ENCODE assay signal across 28 cellular contexts in genomic region chr2:135130751-135131150, GRCh38.
"Had no signal": no experiment of that assay in that cellular context is flagged by ENCODE, and none has a peak within 500 bp of the region (broad histone marks: within the 10 kb centered on the region; RNA-seq: fewer than 3 reads in every experiment).

No MANE protein-coding gene starts in this region.

- H3K4me1 ChIP-seq: esophagus squamous epithelium, heart right ventricle, left ventricle myocardium inferior, pancreas, prostate gland, tibial nerve had no signal

- H3K27ac Mint-ChIP-seq: activated T-cell treated with anti-CD3 and anti-CD28 coated beads, Interleukin-2, amount 50 U/mL, for 24 hours; activated T-helper 2 cell treated with anti-CD3 and anti-CD28 coated beads, Interferon-gamma antibody, Interleukin-2, Interleukin-4, amounts not matched to agents 10 μg/mL and 5 μg/mL and 100 μg/mL, durations not matched to agents 14 hours and 24 hours and 36 hours; dendritic cell treated with granulocyte-macrophage colony-stimulating factor and Interleukin-4, amounts not matched to agents 40 ng/mL and 50 ng/mL, for 4 days; nephron; stimulated activated effector memory CD8-positive, alpha-beta T cell treated with anti-CD3 and anti-CD28 coated beads, Interleukin-12 subunit alpha, Interleukin-12 subunit beta, amount 100 ng/mL, for 72 hours had no signal

- DNase-seq: activated CD4-positive, alpha-beta T cell treated with anti-CD3 and anti-CD28 coated beads for 1 hour; activated CD8-positive, alpha-beta memory T cell treated with anti-CD3 and anti-CD28 coated beads, Interleukin-2, amount 50 U/mL, for 4 hours; activated T-cell treated with anti-CD3 and anti-CD28 coated beads, Interleukin-2, amount 50 U/mL, for 24 hours; amygdala; esophagus squamous epithelium; foreskin melanocyte; heart right ventricle; islet precursor cell; left ventricle myocardium inferior; mucosa of descending colon; nucleus accumbens; pancreas; retina; stimulated activated CD4-positive, alpha-beta T cell treated with anti-CD3 and anti-CD28 coated beads, Interleukin-12 subunit alpha, Interleukin-12 subunit beta, amount 100 ng/mL, for 4 hours; stimulated activated CD4-positive, alpha-beta T cell treated with anti-CD3 and anti-CD28 coated beads, Interleukin-4, amount 100 ng/mL, for 24 hours; T-helper 2 cell had no signal

- H3K9me3 Mint-ChIP-seq: activated T-cell treated with anti-CD3 and anti-CD28 coated beads, Interleukin-2, amount 50 U/mL, for 24 hours; activated T-helper 2 cell treated with anti-CD3 and anti-CD28 coated beads, Interferon-gamma antibody, Interleukin-2, Interleukin-4, amounts not matched to agents 10 μg/mL and 5 μg/mL and 100 μg/mL, durations not matched to agents 14 hours and 24 hours and 36 hours; central memory CD8-positive, alpha-beta T cell; dendritic cell treated with granulocyte-macrophage colony-stimulating factor and Interleukin-4, amounts not matched to agents 40 ng/mL and 50 ng/mL, for 4 days; nephron; stimulated activated effector memory CD8-positive, alpha-beta T cell treated with anti-CD3 and anti-CD28 coated beads, Interleukin-12 subunit alpha, Interleukin-12 subunit beta, amount 100 ng/mL, for 72 hours had no signal

- H3K27ac ChIP-seq: esophagus squamous epithelium, heart right ventricle, left ventricle myocardium inferior, pancreas, prostate gland, skin epidermis, tibial nerve had no signal

- FAIRE-seq: bronchial epithelial cell, pancreas had no signal

- H3K4me1 Mint-ChIP-seq: central memory CD8-positive, alpha-beta T cell; nephron; stimulated activated effector memory CD8-positive, alpha-beta T cell treated with anti-CD3 and anti-CD28 coated beads, Interleukin-12 subunit alpha, Interleukin-12 subunit beta, amount 100 ng/mL, for 72 hours had no signal

- ATAC-seq: heart right ventricle; mucosa of descending colon; pancreas; sciatic nerve; SK-N-SH treated with all-trans-retinoic acid at 6 μM for 48 hours; stimulated activated effector memory CD8-positive, alpha-beta T cell treated with anti-CD3 and anti-CD28 coated beads, Interleukin-12 subunit alpha, Interleukin-12 subunit beta, amount 100 ng/mL, for 72 hours had no signal

- H3K27me3 Mint-ChIP-seq: activated T-cell treated with anti-CD3 and anti-CD28 coated beads, Interleukin-2, amount 50 U/mL, for 24 hours; central memory CD8-positive, alpha-beta T cell; dendritic cell treated with granulocyte-macrophage colony-stimulating factor and Interleukin-4, amounts not matched to agents 40 ng/mL and 50 ng/mL, for 4 days had no signal

- H3K27me3 ChIP-seq: esophagus squamous epithelium, heart right ventricle, pancreas, tibial nerve had no signal

- H3K4me3 Mint-ChIP-seq: activated T-cell treated with anti-CD3 and anti-CD28 coated beads, Interleukin-2, amount 50 U/mL, for 24 hours; central memory CD8-positive, alpha-beta T cell; dendritic cell treated with granulocyte-macrophage colony-stimulating factor and Interleukin-4, amounts not matched to agents 40 ng/mL and 50 ng/mL, for 4 days; nephron; stimulated activated effector memory CD8-positive, alpha-beta T cell treated with anti-CD3 and anti-CD28 coated beads, Interleukin-12 subunit alpha, Interleukin-12 subunit beta, amount 100 ng/mL, for 72 hours had no signal

- H3K9me3 ChIP-seq: esophagus squamous epithelium, heart right ventricle, left ventricle myocardium inferior, mucosa of descending colon, pancreas, prostate gland, tibial nerve had no signal

- H3K4me3 ChIP-seq: esophagus squamous epithelium, heart right ventricle, left ventricle myocardium inferior, lung, mucosa of descending colon, pancreas, prostate gland, skin epidermis, tibial nerve had no signal
